10 cellular contexts compared by ENCODE assay signal in genomic region chr13:29801737-29802305, GRCh38. TPM values are rescaled to one million over a fixed set of nuclear protein-coding genes. Genes with fewer than 3 reads are reported as not detected.
DNase-seq lines count a peak whose midpoint lies in the region; ATAC-seq lines count a peak whose summit lies in the region.
"Had no signal": no experiment of that assay in that cellular context is flagged by ENCODE, and none has a peak within 500 bp of the region (broad histone marks: within the 10 kb centered on the region; RNA-seq: fewer than 3 reads in every experiment).

No MANE protein-coding gene starts in this region.

- H3K9ac ChIP-seq in BLaER1: no peak overlapping the region
- H3K9ac ChIP-seq in adipocyte (ENCODE audit: low read length): peak overlapping the region; percentile 22

- peaks cover 67% of the 10 kb centered on the region for H4K20me1 ChIP-seq in BLaER1

- no peak overlapping the region for H3K4me3 ChIP-seq in BLaER1
- peak overlapping the region; percentile 48 for H3K4me3 ChIP-seq in adipocyte (ENCODE audit: low read length)
- H3K4me3 ChIP-seq: ovary had no signal

- peak overlapping the region; percentile 43; the same call in 1 of the 2 replicates for H3K4me2 ChIP-seq in BLaER1

- H3K27ac ChIP-seq in BLaER1: no peak overlapping the region
- H3K27ac ChIP-seq: ovary had no signal

- ATAC-seq in left lobe of liver: peak; percentile 62
- no peak for ATAC-seq in GM18868 (IDR thresholded peaks at IDR 0.05; ENCODE audit: unreplicated experiment)
- no peak for ATAC-seq in HG02938 (IDR thresholded peaks at IDR 0.05; ENCODE audit: unreplicated experiment)

- H3K27me3 ChIP-seq in BLaER1 (no peaks in the 10 kb centered on the region), adipocyte (replicated peaks; ENCODE audit: control insufficient read depth, insufficient read depth, low read length) (no peaks in the 10 kb centered on the region)
- H3K27me3 ChIP-seq: ovary had no signal

- H3K4me1 ChIP-seq in BLaER1 (peaks cover 18% of the 10 kb centered on the region), adipocyte (ENCODE audit: control insufficient read depth, insufficient read depth, low read length) (peaks cover 28% of the 10 kb centered on the region)

- DNase-seq in LHCN-M2 (ENCODE audit: low read depth): peak; percentile 41
- DNase-seq in adipocyte (ENCODE audit: low read depth): no peak
- DNase-seq in left lobe of liver (ENCODE audit: low spot score): no peak
- DNase-seq in hippocampal formation (lab: John Stamatoyannopoulos, UW): no peak
- DNase-seq in DMS53 treated with DMSO at 0.1 percent for 48 hours (lab: John Stamatoyannopoulos, UW; ENCODE audit: unreplicated experiment): no peak
- DNase-seq: amniotic stem cell, ovary had no signal

- H3K9me3 ChIP-seq in BLaER1: peaks cover 15% of the 10 kb centered on the region; the same call in 1 of the 2 replicates
- no peaks in the 10 kb centered on the region for H3K9me3 ChIP-seq in adipocyte (ENCODE audit: control insufficient read depth, low read length)
- H3K9me3 ChIP-seq: ovary had no signal

- H3K36me3 ChIP-seq in BLaER1 (no peaks in the 10 kb centered on the region), adipocyte (ENCODE audit: control insufficient read depth, insufficient read depth, low read length, severe bottlenecking) (no peaks in the 10 kb centered on the region)
- H3K36me3 ChIP-seq: ovary had no signal

RNA-seq across cellular contexts. Expression of gene UBL3, which starts 48.6 kb away (rescaled TPM):
- total RNA-seq in LHCN-M2 (2014; rRNA removed): 5.7 and 9.2 TPM in 2 replicates
- 8.6 TPM for polyA plus RNA-seq in LHCN-M2 (2012)
- 21.8 TPM for total RNA-seq in left lobe of liver
